ENCODE assay signal across 1 cellular context in the genomic region with DNA sequence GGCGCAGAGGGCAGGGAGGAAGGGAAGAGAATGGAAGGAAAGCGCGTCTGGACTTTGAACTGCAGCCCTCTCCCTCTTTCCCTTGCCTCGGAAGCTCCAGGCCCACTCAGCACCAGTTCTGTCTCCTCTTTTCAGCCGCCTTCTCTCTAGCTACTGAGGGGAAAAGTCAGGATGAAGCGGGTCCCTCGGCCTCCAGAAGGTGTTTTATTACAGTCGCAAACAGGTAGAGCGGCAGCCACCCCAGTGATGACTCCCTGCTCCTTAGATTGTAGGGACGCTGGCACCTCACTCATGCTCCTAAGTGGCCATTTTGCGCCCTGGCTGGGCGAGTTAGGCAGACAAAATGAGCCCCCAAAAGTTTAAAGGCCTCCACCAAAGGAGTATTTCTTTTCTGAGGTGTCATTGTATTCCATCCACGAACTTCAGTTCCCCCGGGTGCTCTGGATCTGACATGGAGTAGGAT.
TF ChIP-seq lines count a peak whose summit lies in the region.

No MANE protein-coding gene starts in this region.

TF ChIP-seq in HCT116, 20 proteins besides CTCF, POLR2A, EP300 and RAD21 (continued from another document):
- no peak for TF ChIP-seq REST (IDR thresholded peaks at IDR 0.05; ENCODE audit: low read depth)
- TF ChIP-seq JUND (IDR thresholded peaks at IDR 0.05), result no peak
- no peak for TF ChIP-seq FOSL1 (IDR thresholded peaks at IDR 0.05; ENCODE audit: low read depth)
- TF ChIP-seq EGR1 (IDR thresholded peaks at IDR 0.05; ENCODE audit: low read depth), result no peak
- TF ChIP-seq EZH2 (IDR thresholded peaks at IDR 0.05), result no peak
- no peak for TF ChIP-seq ZFX (IDR thresholded peaks at IDR 0.05)
- no peak for TF ChIP-seq ZNF274 (IDR thresholded peaks at IDR 0.05; ENCODE audit: low read depth, low read length)
- no peak; the same call in 1 of the 2 replicates for TF ChIP-seq POLR2AphosphoS5 (IDR thresholded peaks at IDR 0.05; ENCODE audit: low read depth, low read length)
- TF ChIP-seq MAX (IDR thresholded peaks at IDR 0.05), result no peak
- TF ChIP-seq CEBPB (IDR thresholded peaks at IDR 0.05; ENCODE audit: low read depth), result no peak
- TF ChIP-seq SIN3A (IDR thresholded peaks at IDR 0.05; ENCODE audit: low read depth), result no peak
